Comparison of ENCODE assay signal across 37 cellular contexts in genomic region chr5:61183538-61183937, GRCh38. TPM values are rescaled to one million over a fixed set of nuclear protein-coding genes. Genes with fewer than 3 reads are reported as not detected.
DNase-seq lines count a peak whose midpoint lies in the region; ATAC-seq, FAIRE-seq and TF ChIP-seq lines count a peak whose summit lies in the region.
"Had no signal": no experiment of that assay in that cellular context is flagged by ENCODE, and none has a peak within 500 bp of the region (broad histone marks: within the 10 kb centered on the region; RNA-seq: fewer than 3 reads in every experiment).

No MANE protein-coding gene starts in this region.

- no peaks in the 10 kb centered on the region for H3K79me2 ChIP-seq in HepG2 (ENCODE audit: insufficient read depth, low read length)
- no peaks in the 10 kb centered on the region for H3K79me2 ChIP-seq in K562 (ENCODE audit: control insufficient read depth, insufficient read depth, low read length)

- H3K4me2 ChIP-seq in HepG2 (ENCODE audit: low read depth, low read length) (no peak overlapping the region), IMR-90 (ENCODE audit: low read depth, low read length) (no peak overlapping the region), K562 (ENCODE audit: insufficient read depth, low read length) (no peak overlapping the region)
- H3K4me2 ChIP-seq: A549, BLaER1 had no signal

- H2BK20ac ChIP-seq in IMR-90 (ENCODE audit: low read depth, low read length) = no peak overlapping the region

- no peak overlapping the region for H2BK5ac ChIP-seq in IMR-90 (ENCODE audit: low read depth, low read length, poor library complexity, severe bottlenecking)

- H3K4ac ChIP-seq in IMR-90 (ENCODE audit: low read depth, low read length) = no peak overlapping the region

- no peaks in the 10 kb centered on the region for H3K36me3 Mint-ChIP-seq in activated CD4-positive, alpha-beta T cell treated with anti-CD3 and anti-CD28 coated beads, Interleukin-2, amount 10 ng/mL, durations not matched to agents 24 days and 14 days (ENCODE audit: low read depth)
- H3K36me3 Mint-ChIP-seq: CD4-positive, alpha-beta memory T cell; CD4-positive, CD25-positive, alpha-beta regulatory T cell; CD8-positive, alpha-beta T cell had no signal

- no peak overlapping the region for H3K14ac ChIP-seq in IMR-90 (replicated peaks; ENCODE audit: low read depth, low read length)

- no peak for TF ChIP-seq EP300 in HepG2 (IDR thresholded peaks at IDR 0.05; ENCODE audit: low read depth in 2 of 2, low read length in 2 of 2)
- TF ChIP-seq EP300 in HepG2 (CRISPR knock-in tag; IDR thresholded peaks at IDR 0.05; ENCODE audit: borderline replicate concordance) = no peak
- TF ChIP-seq EP300 in K562 (IDR thresholded peaks at IDR 0.05; ENCODE audit: low read length) = no peak

- H3K27ac ChIP-seq in HepG2 (ENCODE audit: extremely low read length, insufficient read depth, low read length) = no peak overlapping the region
- no peak overlapping the region for H3K27ac ChIP-seq in right lobe of liver
- no peak overlapping the region for H3K27ac ChIP-seq in HEK293 (ENCODE audit: extremely low read depth, low read depth, low read length)
- no peak overlapping the region for H3K27ac ChIP-seq in IMR-90 (ENCODE audit: insufficient read depth, low read length)
- no peak overlapping the region for H3K27ac ChIP-seq in K562 (ENCODE audit: extremely low read depth, low read depth, low read length)
- H3K27ac ChIP-seq: 22Rv1, A549, BLaER1, C4-2B had no signal

- no peaks in the 10 kb centered on the region for H3K4me1 ChIP-seq in HepG2 (ENCODE audit: insufficient read depth, low read length)
- H3K4me1 ChIP-seq in right lobe of liver = no peaks in the 10 kb centered on the region
- H3K4me1 ChIP-seq in HEK293 (ENCODE audit: control insufficient read depth, insufficient read depth, low read length) = no peaks in the 10 kb centered on the region
- peaks cover 6% of the 10 kb centered on the region for H3K4me1 ChIP-seq in IMR-90 (ENCODE audit: control insufficient read depth, insufficient read depth, low read length)
- no peaks in the 10 kb centered on the region for H3K4me1 ChIP-seq in K562 (replicated peaks in 1 of 2; ENCODE audit: control insufficient read depth in 2 of 2, insufficient read depth in 2 of 2, low read length in 2 of 2)
- H3K4me1 ChIP-seq: A549, BE2C, Caco-2 had no signal

- H3K4me1 Mint-ChIP-seq in activated CD4-positive, alpha-beta T cell treated with anti-CD3 and anti-CD28 coated beads, Interleukin-2, amount 10 ng/mL, durations not matched to agents 24 days and 14 days = peaks cover 5% of the 10 kb centered on the region

- H3K79me1 ChIP-seq in IMR-90 (ENCODE audit: low read depth in 1 of 2, low read length in 2 of 2) = no peaks in the 10 kb centered on the region

- TF ChIP-seq CTCF in HepG2 (CRISPR knock-in tag; IDR thresholded peaks at IDR 0.05) = no peak
- TF ChIP-seq CTCF in right lobe of liver (IDR thresholded peaks at IDR 0.05) = no peak
- TF ChIP-seq CTCF in HEK293 (tag by site-specific recombination; IDR thresholded peaks at IDR 0.05) = no peak
- no peak for TF ChIP-seq CTCF in IMR-90 (conservative IDR thresholded peaks at IDR 0.05; ENCODE audit: low read depth, low read length)
- TF ChIP-seq CTCF in K562 (IDR thresholded peaks at IDR 0.05 in 2 of 3, conservative IDR thresholded peaks at IDR 0.05 in 1 of 3; ENCODE audit: insufficient read depth in 2 of 3, low read depth in 1 of 3, low read length in 3 of 3) = no peak

- no peaks in the 10 kb centered on the region for H3K9me1 ChIP-seq in IMR-90 (ENCODE audit: insufficient read depth, low read length)
- no peaks in the 10 kb centered on the region for H3K9me1 ChIP-seq in K562 (ENCODE audit: control insufficient read depth, insufficient read depth, low read length)

- in situ Hi-C loops in HepG2 (cut with HindIII; ENCODE audit: extremely low pct_ligation_motif_present, low pct_unique_long_range_greater_than_20kb) (no loop called here), IMR-90 (cut with MboI; ENCODE audit: low sequenced_read_pairs) (no loop called here), K562 (cut with MboI) (no loop called here)

- H3K4me3 Mint-ChIP-seq in activated CD4-positive, alpha-beta T cell treated with anti-CD3 and anti-CD28 coated beads, Interleukin-2, amount 10 ng/mL, durations not matched to agents 24 days and 14 days = no peak overlapping the region
- H3K4me3 Mint-ChIP-seq: B cell; CD14-positive monocyte; CD4-positive, alpha-beta memory T cell; CD4-positive, alpha-beta T cell; CD4-positive, CD25-positive, alpha-beta regulatory T cell; CD8-positive, alpha-beta memory T cell; CD8-positive, alpha-beta T cell had no signal

- no peaks in the 10 kb centered on the region; a peak in 1 of 5 replicates for H3K27me3 ChIP-seq in HepG2 (ENCODE audit: control insufficient read depth in 1 of 2, insufficient read depth in 2 of 2, low read length in 2 of 2)
- H3K27me3 ChIP-seq in right lobe of liver = no peaks in the 10 kb centered on the region
- no peaks in the 10 kb centered on the region for H3K27me3 ChIP-seq in IMR-90 (ENCODE audit: control insufficient read depth, insufficient read depth, low read length)
- no peaks in the 10 kb centered on the region for H3K27me3 ChIP-seq in K562 (ENCODE audit: control insufficient read depth in 2 of 2, insufficient read depth in 2 of 2, low read length in 2 of 2)
- H3K27me3 ChIP-seq: BE2C; BLaER1; BLaER1 treated with 17β-estradiol and CSF1 and Interleukin-3, amounts not matched to agents 10 nM and 100 nM had no signal

- H4K8ac ChIP-seq in IMR-90 (ENCODE audit: low read depth in 2 of 2, low read length in 2 of 2) = no peak overlapping the region

- H2AK5ac ChIP-seq in IMR-90 (ENCODE audit: low read depth, low read length) = no peak overlapping the region

- intact Hi-C loops in HepG2 (cut with micrococcal nuclease; ENCODE audit: unreplicated experiment) (no loop called here), right lobe of liver (cut with DNase I) (no loop called here), IMR-90 (cut with micrococcal nuclease) (loop anchor here (5.0 kb wide), 2 partner anchors 119 to 149 kb away; partner anchors contain the start of gene ZSWIM6), K562 (cut with micrococcal nuclease) (no loop called here)
- intact Hi-C loops in activated CD4-positive, alpha-beta T cell treated with anti-CD3 and anti-CD28 coated beads, Interleukin-2, amount 10 ng/mL, durations not matched to agents 24 days and 14 days (cut with micrococcal nuclease) = no loop called here

- H3K27me3 Mint-ChIP-seq in activated CD4-positive, alpha-beta T cell treated with anti-CD3 and anti-CD28 coated beads, Interleukin-2, amount 10 ng/mL, durations not matched to agents 24 days and 14 days = peaks cover 6% of the 10 kb centered on the region
- H3K27me3 Mint-ChIP-seq: B cell had no signal

- H3K18ac ChIP-seq in IMR-90 (ENCODE audit: low read depth, low read length) = no peak overlapping the region

- H3K4me3 ChIP-seq in HepG2 (replicated peaks in 1 of 3; ENCODE audit: insufficient read depth in 1 of 3, low read depth in 2 of 3, low read length in 3 of 3) = no peak overlapping the region
- H3K4me3 ChIP-seq in right lobe of liver = no peak overlapping the region
- H3K4me3 ChIP-seq in HEK293 (ENCODE audit: low read depth, low read length) = no peak overlapping the region
- H3K4me3 ChIP-seq in IMR-90 (ENCODE audit: insufficient read depth, low read depth, low read length) = no peak overlapping the region
- H3K4me3 ChIP-seq in K562 = no peak overlapping the region
- H3K4me3 ChIP-seq: A549; BLaER1; BLaER1 treated with 17β-estradiol and CSF1 and Interleukin-3, amounts not matched to agents 10 nM and 100 nM had no signal

- H4K5ac ChIP-seq in IMR-90 (ENCODE audit: low read depth, low read length) = no peak overlapping the region

- peaks cover 17% of the 10 kb centered on the region for H3K9me3 Mint-ChIP-seq in activated CD4-positive, alpha-beta T cell treated with anti-CD3 and anti-CD28 coated beads, Interleukin-2, amount 10 ng/mL, durations not matched to agents 24 days and 14 days
- H3K9me3 Mint-ChIP-seq: CD4-positive, alpha-beta T cell; CD8-positive, alpha-beta T cell had no signal

- H3K27ac Mint-ChIP-seq in activated CD4-positive, alpha-beta T cell treated with anti-CD3 and anti-CD28 coated beads, Interleukin-2, amount 10 ng/mL, durations not matched to agents 24 days and 14 days = no peak overlapping the region
- H3K27ac Mint-ChIP-seq: B cell; CD4-positive, alpha-beta T cell; CD4-positive, CD25-positive, alpha-beta regulatory T cell; CD8-positive, alpha-beta memory T cell; CD8-positive, alpha-beta T cell had no signal

- no peak overlapping the region for H3K56ac ChIP-seq in IMR-90 (ENCODE audit: extremely low read depth, insufficient read depth, low read length)

- CTCF ChIA-PET in HepG2 (lab: Yijun Ruan, JAX; ENCODE audit: low intra/inter-chr PET ratio, low total read pairs) (no interaction called here), HEK293 (lab: Yijun Ruan, JAX) (interaction anchor here (0.6 kb wide), 1 partner anchor 507 kb away, joined by 3 read pairs; no protein-coding TSS in a partner anchor), IMR-90 (lab: Yijun Ruan, JAX) (no interaction called here), K562 (lab: Yijun Ruan, JAX; ENCODE audit: low intra/inter-chr PET ratio) (no interaction called here)

- H3K9me3 ChIP-seq in HepG2 (ENCODE audit: low read length) (no peaks in the 10 kb centered on the region), right lobe of liver (no peaks in the 10 kb centered on the region), HEK293 (ENCODE audit: control insufficient read depth, insufficient read depth, low read depth, low read length) (no peaks in the 10 kb centered on the region), IMR-90 (ENCODE audit: control insufficient read depth, insufficient read depth, low read length) (no peaks in the 10 kb centered on the region), K562 (replicated peaks; ENCODE audit: control insufficient read depth, insufficient read depth, low read depth, low read length) (no peaks in the 10 kb centered on the region)
- H3K9me3 ChIP-seq: A549, BE2C, Caco-2 had no signal

- 89% methylated on average over 1 of the region's 1 CpG for WGBS in HepG2 (ENCODE audit: low lambda C conversion rate)
- 100% methylated on average over 1 of the region's 1 CpG for WGBS in right lobe of liver (ENCODE audit: insufficient coverage, low coverage, low lambda C conversion rate, missing lambda C conversion rate)
- no CpG with 5 or more reads among the region's 1 CpG for WGBS in IMR-90 (ENCODE audit: extremely low coverage in 2 of 2, insufficient read length in 1 of 2), 2 experiments
- WGBS in K562 (ENCODE audit: insufficient coverage, low coverage, missing lambda C conversion rate) = 14% methylated on average over 1 of the region's 1 CpG

- no peak overlapping the region for H3K23ac ChIP-seq in IMR-90 (ENCODE audit: low read depth, low read length)

- H2BK15ac ChIP-seq in IMR-90 (ENCODE audit: low read depth, low read length) = no peak overlapping the region

- no peak overlapping the region for H4K91ac ChIP-seq in IMR-90 (ENCODE audit: insufficient read depth, low read depth, low read length)

- POLR2A ChIA-PET in HepG2 (lab: Yijun Ruan, JAX) (no interaction called here), HEK293 (lab: Yijun Ruan, JAX) (no interaction called here), IMR-90 (lab: Charles Lee; ENCODE audit: unreplicated experiment) (no interaction called here), K562 (lab: Yijun Ruan, JAX) (no interaction called here)

- BruUV-seq in HepG2 (replicated peaks; lab: Mats Ljungman, UMichigan) = no TSS peak
- no TSS peak for BruUV-seq in IMR-90 (replicated peaks; lab: Mats Ljungman, UMichigan)
- BruUV-seq in K562 (replicated peaks; lab: Mats Ljungman, UMichigan) = no TSS peak

- no peak for TF ChIP-seq RAD21 in HepG2 (CRISPR knock-in tag; IDR thresholded peaks at IDR 0.05)
- TF ChIP-seq RAD21 in IMR-90 (IDR thresholded peaks at IDR 0.05; ENCODE audit: low read length) = no peak
- no peak for TF ChIP-seq RAD21 in K562 (CRISPR knock-in tag; conservative IDR thresholded peaks at IDR 0.05 in 1 of 2, IDR thresholded peaks at IDR 0.05 in 1 of 2)

- H3K9ac ChIP-seq in HepG2 (ENCODE audit: insufficient read depth, low read depth, low read length) = no peak overlapping the region
- H3K9ac ChIP-seq in IMR-90 (ENCODE audit: low read depth, low read length) = no peak overlapping the region
- no peak overlapping the region for H3K9ac ChIP-seq in K562 (ENCODE audit: insufficient read depth in 1 of 2, low read depth in 2 of 2, low read length in 2 of 2)
- H3K9ac ChIP-seq: BLaER1; BLaER1 treated with 17β-estradiol and CSF1 and Interleukin-3, amounts not matched to agents 10 nM and 100 nM had no signal

- DNase-seq in HepG2 (ENCODE audit: low spot score) (no peak), right lobe of liver (no peak), IMR-90 (no peak), K562 (ENCODE audit: extremely low read depth in 1 of 4, low spot score in 3 of 4) (no peak), hippocampal formation (lab: John Stamatoyannopoulos, UW) (no peak)
- DNase-seq in activated CD4-positive, alpha-beta T cell treated with anti-CD3 and anti-CD28 coated beads, Interleukin-2, amount 10 ng/mL, durations not matched to agents 24 days and 14 days = no peak
- DNase-seq: 8988T; ACHN; AML-193; BE2C; C1 segment of cervical spinal cord; Caco-2; Calu3; CD4-positive, alpha-beta memory T cell; CD4-positive, alpha-beta T cell; CD4-positive, CD25-positive, alpha-beta regulatory T cell; CD8-positive, alpha-beta memory T cell; CD8-positive, alpha-beta T cell; COR-L47; DMS 273 treated with DMSO at 0.1 percent for 48 hours; DMS153; DMS53; DMS79; DMS79 treated with DMSO at 0.1 percent for 48 hours; DND-41; EL had no signal

- H2BK120ac ChIP-seq in IMR-90 (ENCODE audit: low read depth, low read length) = peak overlapping the region; percentile 32; the same call in 1 of the 2 replicates

- H3K36me3 ChIP-seq in HepG2 (replicated peaks in 1 of 2; ENCODE audit: control insufficient read depth in 1 of 2, insufficient read depth in 2 of 2, low read length in 2 of 2) (no peaks in the 10 kb centered on the region), right lobe of liver (no peaks in the 10 kb centered on the region), HEK293 (ENCODE audit: control insufficient read depth in 2 of 2, insufficient read depth in 1 of 2, low read length in 2 of 2) (no peaks in the 10 kb centered on the region), IMR-90 (ENCODE audit: control insufficient read depth, insufficient read depth, low read length) (no peaks in the 10 kb centered on the region), K562 (ENCODE audit: control insufficient read depth, insufficient read depth, low read length) (no peaks in the 10 kb centered on the region)
- H3K36me3 ChIP-seq: BE2C; BLaER1; BLaER1 treated with 17β-estradiol and CSF1 and Interleukin-3, amounts not matched to agents 10 nM and 100 nM had no signal

- H2AFZ ChIP-seq in HepG2 (ENCODE audit: low read length) (no peak overlapping the region), IMR-90 (replicated peaks; ENCODE audit: low read length, poor library complexity) (no peak overlapping the region), K562 (ENCODE audit: low read depth, low read length) (no peak overlapping the region)

- no peaks in the 10 kb centered on the region for H4K20me1 ChIP-seq in HepG2 (ENCODE audit: insufficient read depth, low read length)
- no peaks in the 10 kb centered on the region for H4K20me1 ChIP-seq in IMR-90 (ENCODE audit: insufficient read depth, low read length)
- no peaks in the 10 kb centered on the region for H4K20me1 ChIP-seq in K562 (replicated peaks; ENCODE audit: control insufficient read depth, insufficient read depth, low read length)
- H4K20me1 ChIP-seq: BLaER1; BLaER1 treated with 17β-estradiol and CSF1 and Interleukin-3, amounts not matched to agents 10 nM and 100 nM had no signal

- TF ChIP-seq POLR2A in HepG2 (IDR thresholded peaks at IDR 0.05; ENCODE audit: insufficient read depth in 1 of 2, low read depth in 2 of 2, low read length in 2 of 2) (no peak), right lobe of liver (IDR thresholded peaks at IDR 0.05) (no peak), IMR-90 (IDR thresholded peaks at IDR 0.05; ENCODE audit: low read depth, low read length) (no peak), K562 (conservative IDR thresholded peaks at IDR 0.05) (no peak)

- no peak for ATAC-seq in HepG2
- no peak for ATAC-seq in right lobe of liver
- ATAC-seq in IMR-90 (ENCODE audit: low read depth) = no peak
- ATAC-seq in K562 = no peak
- ATAC-seq in GM21737 (IDR thresholded peaks at IDR 0.05; ENCODE audit: unreplicated experiment) = no peak
- ATAC-seq: A549; CD8-positive, alpha-beta T cell had no signal

- no peak overlapping the region for H2AK9ac ChIP-seq in IMR-90 (replicated peaks; ENCODE audit: low read depth, low read length, poor library complexity)

- dilution Hi-C loops in IMR-90 (cut with HindIII; ENCODE audit: low sequenced_read_pairs, unreplicated experiment) = no loop called here

- FAIRE-seq in HepG2 (lab: Jason Lieb, UNC) = no peak
- no peak for FAIRE-seq in K562 (lab: Jason Lieb, UNC)
- FAIRE-seq: A204.1, D721Med had no signal

RNA-seq across cellular contexts. Expression of gene SMIM15, which starts 21.3 kb away (rescaled TPM):
- total RNA-seq in HepG2 (2016; rRNA removed; fragmentation: Illumina TruSeq; extraction: Trizol) (58.2 and 74.4 TPM in 2 replicates), right lobe of liver (10 to 100 TPM; 22.8 to 44.8 (median 29.4) TPM), IMR-90 (2012; rRNA removed) (94.3 and 101 TPM in 2 replicates), K562 (2014; rRNA removed) (88.9 and 92.1 TPM in 2 replicates), K562 (2014; rRNA removed; fragmentation: Illumina TruSeq; extraction: Trizol) (83.4 and 102 TPM in 2 replicates), K562 (2015; rRNA removed; fragmentation: Illumina TruSeq; extraction: Trizol) (82.0 and 88.3 TPM in 2 replicates), K562 (2021) (86.7 and 94.5 TPM in 2 replicates)
- total RNA-seq in HepG2 (2016; cell fraction: cytosol; rRNA removed; fragmentation: Illumina TruSeq; extraction: Trizol; ENCODE audit: low read depth) = 16.8 and 28.1 TPM in 2 replicates
- total RNA-seq in HepG2 (2016; cell fraction: insoluble cytoplasmic fraction; rRNA removed; fragmentation: Illumina TruSeq; extraction: Trizol) = 57.5 and 78.2 TPM in 2 replicates
- 59.2 and 71.6 TPM in 2 replicates for total RNA-seq in HepG2 (2016; cell fraction: membrane; rRNA removed; fragmentation: Illumina TruSeq; extraction: Trizol)
- 22.4 and 25.8 TPM in 2 replicates for total RNA-seq in HepG2 (2016; cell fraction: nucleus; rRNA removed; fragmentation: Illumina TruSeq; extraction: Trizol)
- polyA plus RNA-seq in HepG2 (2011; rRNA removed) (12.7 and 13.0 TPM in 2 replicates), IMR-90 (2012; rRNA removed) (38.5 and 49.7 TPM in 2 replicates), K562 (2011; rRNA removed) (44.8 and 53.1 TPM in 2 replicates), K562 (2014; fragmentation: Illumina TruSeq; extraction: Trizol) (124 and 125 TPM in 2 replicates), K562 (2014; fragmentation: Nextera tagmentation; extraction: Ambion mirVana) (10 to 100 TPM; 16.6 to 19.7 TPM), K562 (2014; rRNA removed) (59.4 and 61.4 TPM in 2 replicates)
- 8.9 and 14.6 TPM in 2 replicates for polyA plus RNA-seq in HepG2 (2011; cell fraction: cytosol; rRNA removed)
- 6.1 and 10.1 TPM in 2 replicates for polyA plus RNA-seq in HepG2 (2011; cell fraction: nucleus; rRNA removed)
- polyA plus RNA-seq in HepG2 (2012) = 16.9 and 28.7 TPM in 2 replicates
- polyA plus RNA-seq in HepG2 (2016; cell fraction: cytosol; fragmentation: Illumina TruSeq; extraction: Trizol; ENCODE audit: low read depth) = 17.0 and 28.8 TPM in 2 replicates
- 82.8 and 87.5 TPM in 2 replicates for polyA plus RNA-seq in HepG2 (2016; cell fraction: insoluble cytoplasmic fraction; fragmentation: Illumina TruSeq; extraction: Trizol; ENCODE audit: low read depth)
- polyA plus RNA-seq in HepG2 (2016; cell fraction: membrane; fragmentation: Illumina TruSeq; extraction: Trizol; ENCODE audit: low read depth) = 42.8 and 57.4 TPM in 2 replicates
- 32.3 and 36.8 TPM in 2 replicates for polyA plus RNA-seq in HepG2 (2016; cell fraction: nucleus; fragmentation: Illumina TruSeq; extraction: Trizol; ENCODE audit: insufficient read depth, low read depth)
- 6.6 and 13.3 TPM in 2 replicates for polyA minus RNA-seq in HepG2 (2011; rRNA and poly(A)+ RNA removed; ENCODE audit: low replicate concordance)
- polyA minus RNA-seq in HepG2 (2011; cell fraction: cytosol; rRNA and poly(A)+ RNA removed) = 10.6 and 16.7 TPM in 2 replicates
- polyA minus RNA-seq in HepG2 (2011; cell fraction: nucleus; rRNA and poly(A)+ RNA removed) = 12.1 and 16.0 TPM in 2 replicates
- polyA plus RNA-seq in IMR-90 (2012; cell fraction: cytosol; rRNA removed) = 13.4 and 28.8 TPM in 2 replicates
- 3.0 and 17.3 TPM in 2 replicates for polyA plus RNA-seq in IMR-90 (2012; cell fraction: nucleus; rRNA removed; ENCODE audit: low replicate concordance)
- 15.7 and 21.4 TPM in 2 replicates for total RNA-seq in K562 (2011; cell fraction: chromatin; rRNA removed; ENCODE audit: low replicate concordance)
- total RNA-seq in K562 (2011; cell fraction: nucleolus; rRNA removed) = 5.5 and 5.8 TPM in 2 replicates
- total RNA-seq in K562 (2011; cell fraction: nucleoplasm; rRNA removed) = 10.3 and 13.5 TPM in 2 replicates
- 24.2 and 35.3 TPM in 2 replicates for polyA plus RNA-seq in K562 (2011; cell fraction: cytosol; rRNA removed)
- polyA plus RNA-seq in K562 (2011; cell fraction: nucleus; rRNA removed) = 19.3 and 26.1 TPM in 2 replicates
- 57.9 and 58.6 TPM in 2 replicates for polyA plus RNA-seq in K562 (2012)
- 62.8 and 85.7 TPM in 2 replicates for polyA minus RNA-seq in K562 (2011; rRNA and poly(A)+ RNA removed)
- polyA minus RNA-seq in K562 (2011; cell fraction: cytosol; rRNA and poly(A)+ RNA removed) = 34.4 and 40.2 TPM in 2 replicates
- polyA minus RNA-seq in K562 (2011; cell fraction: nucleus; rRNA and poly(A)+ RNA removed) = 8.6 and 17.3 TPM in 2 replicates
- 82.9 and 92.8 TPM in 2 replicates for total RNA-seq in activated CD4-positive, alpha-beta T cell treated with anti-CD3 and anti-CD28 coated beads, Interleukin-2, amount 10 ng/mL, durations not matched to agents 24 days and 14 days

Comparison
In these comparisons a context has a peak if more than half of its experiments do, and no peak if none do; other contexts are left out.
1. Of the 241 proteins assayed by ChIP-seq in both HepG2 and K562: peak only in HepG2: none; only in K562: ZNF232; in both: none; in neither: 239; mixed calls (peak in some experiments, not most) for 1.